ENCODE assay signal across 9 cellular contexts in the genomic region with DNA sequence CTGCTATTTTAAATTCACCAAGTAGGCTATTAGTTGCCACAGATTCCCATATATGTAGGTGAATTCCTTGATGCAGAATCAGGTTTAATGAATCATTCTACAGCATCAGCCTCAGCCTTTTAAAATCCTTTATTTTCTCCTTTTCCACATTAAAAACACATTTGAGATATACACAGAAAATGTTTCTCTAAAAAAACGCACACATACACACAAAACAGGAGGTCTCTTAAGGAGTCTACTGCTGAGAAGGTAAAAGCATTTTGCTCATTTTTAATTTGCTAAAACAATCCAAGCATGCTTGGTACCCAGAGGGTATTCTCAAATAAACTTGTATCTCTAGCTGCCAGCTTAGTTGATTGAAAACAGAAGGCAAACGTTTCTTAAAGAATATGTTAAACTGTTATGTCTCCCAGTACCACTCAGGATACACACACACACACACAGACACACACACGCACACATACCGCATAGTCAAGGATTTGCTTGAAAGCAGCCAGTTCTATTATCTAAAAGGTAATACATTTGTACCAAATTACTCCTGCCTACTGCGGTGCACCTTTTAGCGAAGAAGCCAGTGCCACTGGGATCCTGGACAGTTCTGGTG.
DNase-seq lines count a peak whose midpoint lies in the region; ATAC-seq and TF ChIP-seq lines count a peak whose summit lies in the region.
"Had no signal": no experiment of that assay in that cellular context is flagged by ENCODE, and none has a peak within 500 bp of the region (broad histone marks: within the 10 kb centered on the region; RNA-seq: fewer than 3 reads in every experiment).

No MANE protein-coding gene starts in this region.

- no peaks in the 10 kb centered on the region for H3K36me3 Mint-ChIP-seq in activated CD4-positive, alpha-beta T cell treated with anti-CD3 and anti-CD28 coated beads for 36 hours (ENCODE audit: low read depth)

- peaks cover 68% of the 10 kb centered on the region for H3K27me3 Mint-ChIP-seq in activated CD4-positive, alpha-beta T cell treated with anti-CD3 and anti-CD28 coated beads for 36 hours

- POLR2A ChIA-PET in IMR-90 (lab: Charles Lee; ENCODE audit: unreplicated experiment), result no interaction called here
- POLR2A ChIA-PET in activated CD4-positive, alpha-beta T cell treated with anti-CD3 and anti-CD28 coated beads for 36 hours (lab: Charles Lee), result no interaction called here

- H3K27ac ChIP-seq in IMR-90 (ENCODE audit: insufficient read depth, low read length), result no peak overlapping the region
- H3K27ac ChIP-seq in ascending aorta, result peak overlapping the region; percentile 80 to 87
- H3K27ac ChIP-seq in iPS-18a (ENCODE audit: low read length), result no peak overlapping the region
- no peak overlapping the region for H3K27ac ChIP-seq in smooth muscle cell (ENCODE audit: low read depth)

- no peaks in the 10 kb centered on the region for H3K9me3 ChIP-seq in IMR-90 (ENCODE audit: control insufficient read depth, insufficient read depth, low read length)
- no peaks in the 10 kb centered on the region for H3K9me3 ChIP-seq in ascending aorta
- no peaks in the 10 kb centered on the region for H3K9me3 ChIP-seq in iPS-18a (ENCODE audit: control insufficient read depth, low read depth, low read length)
- H3K9me3 ChIP-seq in smooth muscle cell (replicated peaks; ENCODE audit: low read depth), result no peaks in the 10 kb centered on the region

- H2AFZ ChIP-seq in IMR-90 (replicated peaks; ENCODE audit: low read length, poor library complexity) (peak overlapping the region; percentile 69), smooth muscle cell (ENCODE audit: low read depth) (peak overlapping the region; percentile 81)

- H3K4me2 ChIP-seq in IMR-90 (ENCODE audit: low read depth, low read length) (no peak overlapping the region), smooth muscle cell (peak overlapping the region; percentile 95)

- H2BK5ac ChIP-seq in IMR-90 (ENCODE audit: low read depth, low read length, poor library complexity, severe bottlenecking), result no peak overlapping the region

- TF ChIP-seq CTCF in IMR-90 (conservative IDR thresholded peaks at IDR 0.05; ENCODE audit: low read depth, low read length) (no peak), ascending aorta (IDR thresholded peaks at IDR 0.05) (no peak), smooth muscle cell (IDR thresholded peaks at IDR 0.05; ENCODE audit: borderline replicate concordance, insufficient read depth, poor library complexity, severe bottlenecking) (no peak)

- no peak overlapping the region for H3K4ac ChIP-seq in IMR-90 (ENCODE audit: low read depth, low read length)

- no peak overlapping the region for H3K56ac ChIP-seq in IMR-90 (ENCODE audit: extremely low read depth, insufficient read depth, low read length)

- H3K9me3 Mint-ChIP-seq in activated CD4-positive, alpha-beta T cell treated with anti-CD3 and anti-CD28 coated beads for 36 hours (ENCODE audit: low read depth), result no peaks in the 10 kb centered on the region

- no peaks in the 10 kb centered on the region for H4K20me1 ChIP-seq in IMR-90 (ENCODE audit: insufficient read depth, low read length)
- no peaks in the 10 kb centered on the region for H4K20me1 ChIP-seq in smooth muscle cell (ENCODE audit: low read depth)

- ATAC-seq in IMR-90 (ENCODE audit: low read depth) (no peak), GM18861 (IDR thresholded peaks at IDR 0.05; ENCODE audit: unreplicated experiment) (no peak)
- ATAC-seq in activated CD4-positive, alpha-beta T cell treated with anti-CD3 and anti-CD28 coated beads for 36 hours, result no peak

- H3K79me1 ChIP-seq in IMR-90 (ENCODE audit: low read depth in 1 of 2, low read length in 2 of 2), result no peaks in the 10 kb centered on the region

- H4K8ac ChIP-seq in IMR-90 (ENCODE audit: low read depth in 2 of 2, low read length in 2 of 2), result no peak overlapping the region

- H3K4me3 ChIP-seq in IMR-90 (ENCODE audit: insufficient read depth, low read depth, low read length) (no peak overlapping the region), ascending aorta (peak overlapping the region; percentile 79 to 97), iPS-18a (ENCODE audit: low read length) (peak overlapping the region; percentile 74), smooth muscle cell (peak overlapping the region; percentile 72)
- H3K4me3 ChIP-seq: K562 had no signal

- in situ Hi-C loops in IMR-90 (cut with MboI; ENCODE audit: low sequenced_read_pairs), result no loop called here

- CTCF ChIA-PET in IMR-90 (lab: Yijun Ruan, JAX), result no interaction called here
- CTCF ChIA-PET in activated CD4-positive, alpha-beta T cell treated with anti-CD3 and anti-CD28 coated beads for 36 hours (lab: Charles Lee), result no interaction called here

- dilution Hi-C loops in IMR-90 (cut with HindIII; ENCODE audit: low sequenced_read_pairs, unreplicated experiment), result no loop called here

- H3K9ac ChIP-seq in IMR-90 (ENCODE audit: low read depth, low read length) (no peak overlapping the region), iPS-18a (ENCODE audit: low read length) (peak overlapping the region; percentile 64), smooth muscle cell (ENCODE audit: low read depth) (no peak overlapping the region)

- no peak overlapping the region for H3K27ac Mint-ChIP-seq in activated CD4-positive, alpha-beta T cell treated with anti-CD3 and anti-CD28 coated beads for 36 hours

- no peak for TF ChIP-seq RAD21 in IMR-90 (IDR thresholded peaks at IDR 0.05; ENCODE audit: low read length)

- H3K4me1 ChIP-seq in IMR-90 (ENCODE audit: control insufficient read depth, insufficient read depth, low read length), result no peaks in the 10 kb centered on the region; the same call in 1 of the 2 replicates
- H3K4me1 ChIP-seq in ascending aorta, result peaks cover 0 to 14% of the 10 kb centered on the region in 2 donors
- peaks cover 36% of the 10 kb centered on the region for H3K4me1 ChIP-seq in iPS-18a (ENCODE audit: control insufficient read depth, low read depth, low read length)
- H3K4me1 ChIP-seq in smooth muscle cell (ENCODE audit: low read depth), result peaks cover 13% of the 10 kb centered on the region

- peaks cover 12% of the 10 kb centered on the region for H3K4me1 Mint-ChIP-seq in activated CD4-positive, alpha-beta T cell treated with anti-CD3 and anti-CD28 coated beads for 36 hours

- no peak for TF ChIP-seq POLR2A in IMR-90 (IDR thresholded peaks at IDR 0.05; ENCODE audit: low read depth, low read length)

- no peak overlapping the region for H2BK120ac ChIP-seq in IMR-90 (ENCODE audit: low read depth, low read length)

- 0% methylated on average over 1 of the region's 6 CpGs; no CpG with 5 or more reads in 1 of the 2 experiments for WGBS in IMR-90 (ENCODE audit: extremely low coverage in 2 of 2, insufficient read length in 1 of 2), 2 experiments
- WGBS in smooth muscle cell (ENCODE audit: low lambda C conversion rate), result 11% methylated on average over 6 of the region's 6 CpGs

- H3K27me3 ChIP-seq in IMR-90 (ENCODE audit: control insufficient read depth, insufficient read depth, low read length) (peaks cover 42% of the 10 kb centered on the region), ascending aorta (no peaks in the 10 kb centered on the region), iPS-18a (ENCODE audit: control insufficient read depth, insufficient read depth, low read length) (peaks cover 41% of the 10 kb centered on the region), smooth muscle cell (ENCODE audit: low read depth) (peaks cover 43% of the 10 kb centered on the region)

- peaks cover 28% of the 10 kb centered on the region for H3F3A ChIP-seq in smooth muscle cell (ENCODE audit: low read depth)

- no peaks in the 10 kb centered on the region for H3K36me3 ChIP-seq in IMR-90 (ENCODE audit: control insufficient read depth, insufficient read depth, low read length)
- H3K36me3 ChIP-seq in ascending aorta, result no peaks in the 10 kb centered on the region
- no peaks in the 10 kb centered on the region for H3K36me3 ChIP-seq in iPS-18a (ENCODE audit: control insufficient read depth, low read depth, low read length)
- no peaks in the 10 kb centered on the region for H3K36me3 ChIP-seq in smooth muscle cell (ENCODE audit: low read depth)

- H3K79me2 ChIP-seq in smooth muscle cell (ENCODE audit: low read depth), result no peaks in the 10 kb centered on the region

- intact Hi-C loops in IMR-90 (cut with micrococcal nuclease) (no loop called here), ascending aorta (cut with DNase I) (loop anchor here (5.0 to 10.0 kb wide), 2 partner anchors 1303 to 1420 kb away; a partner anchor contains a TSS)
- intact Hi-C loops in activated CD4-positive, alpha-beta T cell treated with anti-CD3 and anti-CD28 coated beads for 36 hours (cut with DNase I, micrococcal nuclease), result loop anchor here (5.0 to 10.0 kb wide), 2 partner anchors 103 to 550 kb away; no protein-coding TSS in a partner anchor

- H3K4me3 Mint-ChIP-seq in activated CD4-positive, alpha-beta T cell treated with anti-CD3 and anti-CD28 coated beads for 36 hours, result no peak overlapping the region

- no peak overlapping the region for H2BK20ac ChIP-seq in IMR-90 (ENCODE audit: low read depth, low read length)

- no peak overlapping the region for H4K91ac ChIP-seq in IMR-90 (ENCODE audit: insufficient read depth, low read depth, low read length)

- no peaks in the 10 kb centered on the region for H3K9me1 ChIP-seq in IMR-90 (ENCODE audit: insufficient read depth, low read length)

- H2BK15ac ChIP-seq in IMR-90 (ENCODE audit: low read depth, low read length), result no peak overlapping the region

- no peak overlapping the region for H4K5ac ChIP-seq in IMR-90 (ENCODE audit: low read depth, low read length)

- H3K18ac ChIP-seq in IMR-90 (ENCODE audit: low read depth, low read length), result no peak overlapping the region

- BruUV-seq in IMR-90 (replicated peaks; lab: Mats Ljungman, UMichigan), result no TSS peak

- H3K23ac ChIP-seq in IMR-90 (ENCODE audit: low read depth, low read length), result no peak overlapping the region

- H2AK9ac ChIP-seq in IMR-90 (replicated peaks; ENCODE audit: low read depth, low read length, poor library complexity), result no peak overlapping the region

- DNase-seq in IMR-90 (no peak), ascending aorta (ENCODE audit: low spot score in 2 of 2) (no peak), smooth muscle cell (lab: John Stamatoyannopoulos, UW; ENCODE audit: unreplicated experiment) (no peak), EL (no peak), NCI-H2107 (lab: John Stamatoyannopoulos, UW) (no peak)
- DNase-seq in activated CD4-positive, alpha-beta T cell treated with anti-CD3 and anti-CD28 coated beads for 36 hours, result no peak

- H2AK5ac ChIP-seq in IMR-90 (ENCODE audit: low read depth, low read length), result no peak overlapping the region

- no peak overlapping the region for H3K14ac ChIP-seq in IMR-90 (replicated peaks; ENCODE audit: low read depth, low read length)

TF ChIP-seq in IMR-90, 13 proteins besides CTCF, POLR2A, EP300 and RAD21 (continues in another document):
- no peak for TF ChIP-seq RFX5 (IDR thresholded peaks at IDR 0.05; ENCODE audit: low read depth, low read length)
- TF ChIP-seq, protein P1, sequence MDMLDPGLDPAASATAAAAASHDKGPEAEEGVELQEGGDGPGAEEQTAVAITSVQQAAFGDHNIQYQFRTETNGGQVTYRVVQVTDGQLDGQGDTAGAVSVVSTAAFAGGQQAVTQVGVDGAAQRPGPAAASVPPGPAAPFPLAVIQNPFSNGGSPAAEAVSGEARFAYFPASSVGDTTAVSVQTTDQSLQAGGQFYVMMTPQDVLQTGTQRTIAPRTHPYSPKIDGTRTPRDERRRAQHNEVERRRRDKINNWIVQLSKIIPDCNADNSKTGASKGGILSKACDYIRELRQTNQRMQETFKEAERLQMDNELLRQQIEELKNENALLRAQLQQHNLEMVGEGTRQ (IDR thresholded peaks at IDR 0.05; ENCODE audit: low read depth, low read length), result no peak

Comparison
In these comparisons a context has a peak if more than half of its experiments do, and no peak if none do; other contexts are left out.
1. H3K27ac ChIP-seq: peak in ascending aorta (2 of 2); none in IMR-90 (single experiment), iPS-18a (single experiment) and smooth muscle cell (single experiment).